In the genomic region with DNA sequence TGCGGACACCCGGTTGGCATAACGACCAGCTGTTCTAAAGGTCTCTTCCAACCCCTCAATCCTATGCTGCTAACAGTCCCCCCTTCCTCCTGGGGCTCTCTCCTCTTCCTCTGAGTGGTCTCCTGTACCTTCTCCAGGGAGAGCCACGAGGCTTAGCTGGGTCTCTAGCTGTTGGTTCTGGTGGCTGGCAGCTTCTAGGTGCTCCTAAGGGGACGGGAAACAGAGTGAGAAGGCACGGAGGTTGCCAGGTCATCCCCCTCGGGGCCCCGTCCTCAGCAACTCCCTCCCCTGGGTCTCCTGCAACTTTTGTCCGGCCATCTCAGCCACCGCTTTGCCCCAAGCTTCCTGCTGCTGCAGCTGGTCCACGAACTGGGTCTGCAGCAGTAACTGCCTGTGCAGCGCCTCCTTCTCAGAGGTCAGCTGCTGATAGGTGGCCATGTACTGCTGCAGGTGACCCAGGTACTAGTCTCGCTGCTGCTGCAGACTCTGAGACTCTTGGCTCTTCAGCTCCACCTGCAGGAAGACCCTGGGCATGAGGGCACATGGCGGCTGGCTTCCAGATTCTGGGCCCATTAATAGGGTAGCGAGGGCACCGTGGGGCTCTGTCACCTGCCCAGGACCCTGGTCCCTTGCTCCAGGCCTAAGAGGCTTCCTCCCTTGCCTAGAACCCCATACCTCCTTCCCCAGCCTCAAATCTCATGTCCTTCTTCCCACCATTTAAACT, we compare ENCODE assay signal across 12 cellular contexts. TPM values are rescaled to one million over a fixed set of nuclear protein-coding genes. Genes with fewer than 3 reads are reported as not detected.
DNase-seq lines count a peak whose midpoint lies in the region; TF ChIP-seq lines count a peak whose summit lies in the region.
"Not testable (repeated sequence)": the region's sequence is repeated elsewhere in the genome, so short reads cannot be mapped to it uniquely, and the experiment has no call there.
"Had no signal": no experiment of that assay in that cellular context is flagged by ENCODE, and none has a peak within 500 bp of the region (broad histone marks: within the 10 kb centered on the region; RNA-seq: fewer than 3 reads in every experiment).

No MANE protein-coding gene starts in this region.

- not testable (repeated sequence) for H3F3A ChIP-seq in PC-9 (ENCODE audit: insufficient read depth, low read depth)

- intact Hi-C loops in PC-9 (cut with micrococcal nuclease; ENCODE audit: unreplicated experiment); adrenal gland (cut with DNase I): not testable (repeated sequence)

- WGBS in adrenal gland, 4 donors = 47 to 60% (median 52%) methylated on average over 5 to 9 of the region's 16 CpGs

- H3K4me3 ChIP-seq in AG09309 (ENCODE audit: control insufficient read depth, low read depth, low read length); PC-9; adrenal gland; fibroblast of villous mesenchyme (ENCODE audit: low read depth, low read length): not testable (repeated sequence)

- H3K79me2 ChIP-seq in PC-9 (ENCODE audit: low read depth) = not testable (repeated sequence)

- TF ChIP-seq CTCF in AG09309 (IDR thresholded peaks at IDR 0.05; ENCODE audit: control insufficient read depth, insufficient read depth, low read depth, low read length, missing control alignments) = peak; percentile 34
- peak; percentile 37; the same call in 2 of the 3 replicates for TF ChIP-seq CTCF in GM12872 (IDR thresholded peaks at IDR 0.05; ENCODE audit: insufficient read depth, low read depth, low read length)
- TF ChIP-seq CTCF in PC-9 (conservative IDR thresholded peaks at IDR 0.05) = peak; percentile 64
- TF ChIP-seq CTCF in adrenal gland (IDR thresholded peaks at IDR 0.05) = peak in 1 of 6 experiments; percentile 31
- peak; percentile 24 for TF ChIP-seq CTCF in fibroblast of villous mesenchyme (IDR thresholded peaks at IDR 0.05; ENCODE audit: insufficient read depth, low read depth, low read length)

- not testable (repeated sequence) for H3K27me3 ChIP-seq in PC-9 (ENCODE audit: insufficient read depth, low read depth); adrenal gland

- H3K9me3 ChIP-seq in PC-9 (ENCODE audit: insufficient read depth, low read depth); adrenal gland (replicated peaks in 1 of 3): not testable (repeated sequence)

- BruUV-seq in PC-9 (replicated peaks; lab: Mats Ljungman, UMichigan) = not testable (repeated sequence)

- not testable (repeated sequence) for H3K4me1 ChIP-seq in PC-9 (replicated peaks; ENCODE audit: insufficient read depth); adrenal gland (replicated peaks in 1 of 2)

- DNase-seq in AG09309 (ENCODE audit: low read depth); fibroblast of villous mesenchyme (ENCODE audit: low read depth): not testable (repeated sequence)
- DNase-seq in PC-9 = peak in 1 of 2 experiments; percentile 74
- DNase-seq in activated CD8-positive, alpha-beta memory T cell treated with anti-CD3 and anti-CD28 coated beads, Interleukin-2, amount 50 U/mL, for 48 hours = peak; percentile 70
- peak in 4 of 7 donors; percentile 37 to 53 (median 47) for DNase-seq in adrenal gland
- peak; percentile 38 for DNase-seq in mucosa of gallbladder (ENCODE audit: low spot score)
- DNase-seq in stimulated activated CD4-positive, alpha-beta T cell treated with anti-CD3 and anti-CD28 coated beads, Interleukin-4, amount 100 ng/mL, for 24 hours = peak; percentile 36

- not testable (repeated sequence) for H3K4me2 ChIP-seq in PC-9

- H3K36me3 ChIP-seq in PC-9 (ENCODE audit: low read depth); adrenal gland (replicated peaks in 1 of 2): not testable (repeated sequence)

- not testable (repeated sequence) for TF ChIP-seq POLR2A in adrenal gland (IDR thresholded peaks at IDR 0.05)

- H2AFZ ChIP-seq in PC-9 = not testable (repeated sequence)

- H3K27ac ChIP-seq in PC-9, adrenal gland: not testable (repeated sequence)

- CTCF ChIA-PET in PC-9 (lab: Charles Lee) = not testable (repeated sequence)

- not testable (repeated sequence) for H3K9me2 ChIP-seq in PC-9 (ENCODE audit: insufficient read depth)

- POLR2A ChIA-PET in PC-9 (lab: Charles Lee; ENCODE audit: unreplicated experiment) = not testable (repeated sequence)

- H4K20me1 ChIP-seq in PC-9 (ENCODE audit: insufficient read depth) = not testable (repeated sequence)

RNA-seq across cellular contexts. Expression of a gene that starts 9.6 kb away (rescaled TPM):
- total RNA-seq in PC-9 (2021) (1.2 TPM in 1 of 2 replicates, not detected in the other), adrenal gland (not detected), fibroblast of villous mesenchyme (not detected in 2 replicates), mucosa of gallbladder (not detected)
- polyA plus RNA-seq in adrenal gland = under 1 TPM in 1 of 3 donors, not detected in 2; 0.03 TPM
- total RNA-seq: dermis blood vessel endothelial cell, mesenteric fat pad had no signal
- polyA plus RNA-seq: IgD-negative memory B cell had no signal

RNA-seq across cellular contexts. Expression of a gene that starts 57.6 kb away (rescaled TPM):
- total RNA-seq in PC-9 (2021) (0.15 and 0.25 TPM in 2 replicates), adrenal gland (1 to 10 TPM in 2 of 8 donors, under 1 TPM in 5, not detected in 1; 0.13 to 2.6 (median 0.50) TPM), fibroblast of villous mesenchyme (0.32 TPM in 1 of 2 replicates, not detected in the other), mucosa of gallbladder (1.8 TPM)
- polyA plus RNA-seq in adrenal gland = under 1 TPM; 0.24 to 0.48 (median 0.27) TPM
- total RNA-seq: dermis blood vessel endothelial cell, T-helper 17 cell had no signal
- polyA plus RNA-seq: IgD-negative memory B cell had no signal
